Comparison of ENCODE assay signal across 17 cellular contexts in genomic region chr13:60074397-60074796, GRCh38.
"Had no signal": no experiment of that assay in that cellular context is flagged by ENCODE, and none has a peak within 500 bp of the region (broad histone marks: within the 10 kb centered on the region; RNA-seq: fewer than 3 reads in every experiment).

No MANE protein-coding gene starts in this region.

- ATAC-seq: activated naive CD8-positive, alpha-beta T cell treated with anti-CD3 and anti-CD28 coated beads, Interleukin-2, amount 50 U/mL, for 24 hours; gastrocnemius medialis; heart right ventricle; left ventricle myocardium superior; pancreas; stimulated activated naive CD8-positive, alpha-beta T cell treated with anti-CD3 and anti-CD28 coated beads, Interleukin-15, amount 100 ng/mL, for 72 hours; WTC11 had no signal

- H3K27ac ChIP-seq: coronary artery, gastrocnemius medialis, heart right ventricle, neural progenitor cell, pancreas, thoracic aorta had no signal

- H3K27ac Mint-ChIP-seq: activated naive CD8-positive, alpha-beta T cell treated with anti-CD3 and anti-CD28 coated beads, Interleukin-2, amount 50 U/mL, for 24 hours; neural progenitor cell; stimulated activated naive CD8-positive, alpha-beta T cell treated with anti-CD3 and anti-CD28 coated beads, Interleukin-15, amount 100 ng/mL, for 72 hours; WTC11 had no signal

- H3K9me3 ChIP-seq: gastrocnemius medialis, pancreas, thoracic aorta had no signal

- FAIRE-seq: islet of Langerhans, pancreas had no signal

- H3K4me3 ChIP-seq: coronary artery, gastrocnemius medialis, heart right ventricle, neural progenitor cell, pancreas, thoracic aorta had no signal

- H3K9ac ChIP-seq: neural progenitor cell had no signal

- H3K4me3 Mint-ChIP-seq: activated naive CD8-positive, alpha-beta T cell treated with anti-CD3 and anti-CD28 coated beads, Interleukin-2, amount 50 U/mL, for 24 hours; neural progenitor cell; stimulated activated naive CD8-positive, alpha-beta T cell treated with anti-CD3 and anti-CD28 coated beads, Interleukin-15, amount 100 ng/mL, for 72 hours; WTC11 had no signal

- H3K36me3 ChIP-seq: gastrocnemius medialis, heart right ventricle, neural progenitor cell, pancreas, thoracic aorta had no signal

- H3K9me3 Mint-ChIP-seq: activated naive CD8-positive, alpha-beta T cell treated with anti-CD3 and anti-CD28 coated beads, Interleukin-2, amount 50 U/mL, for 24 hours; neural progenitor cell had no signal

- H3K4me1 ChIP-seq: gastrocnemius medialis, heart right ventricle, neural progenitor cell, pancreas had no signal

- H3K27me3 ChIP-seq: gastrocnemius medialis, heart right ventricle, neural progenitor cell, pancreas had no signal

- H3K27me3 Mint-ChIP-seq: activated naive CD8-positive, alpha-beta T cell treated with anti-CD3 and anti-CD28 coated beads, Interleukin-2, amount 50 U/mL, for 24 hours had no signal

- H3K4me1 Mint-ChIP-seq: activated naive CD8-positive, alpha-beta T cell treated with anti-CD3 and anti-CD28 coated beads, Interleukin-2, amount 50 U/mL, for 24 hours; neural progenitor cell; stimulated activated naive CD8-positive, alpha-beta T cell treated with anti-CD3 and anti-CD28 coated beads, Interleukin-15, amount 100 ng/mL, for 72 hours; WTC11 had no signal

- DNase-seq: activated CD4-positive, alpha-beta T cell treated with anti-CD3 and anti-CD28 coated beads for 48 hours; activated naive CD4-positive, alpha-beta T cell treated with Interleukin-2 at 50 U/mL for 16 hours; activated naive CD8-positive, alpha-beta T cell treated with anti-CD3 and anti-CD28 coated beads, Interleukin-2, amount 50 U/mL, for 24 hours; caudate nucleus; effector CD4-positive, alpha-beta T cell; gastrocnemius medialis; heart right ventricle; left ventricle myocardium superior; mesenchymal stem cell; pancreas; stimulated activated CD4-positive, alpha-beta T cell treated with anti-CD3 and anti-CD28 coated beads, Interleukin-4, amount 100 ng/mL, for 24 hours; stimulated activated naive CD8-positive, alpha-beta T cell treated with anti-CD3 and anti-CD28 coated beads, Interleukin-15, amount 100 ng/mL, for 72 hours had no signal
